16 cellular contexts compared by ENCODE assay signal in genomic region chr12:24696800-24697199, GRCh38.
DNase-seq lines count a peak whose midpoint lies in the region; ATAC-seq and TF ChIP-seq lines count a peak whose summit lies in the region.
"Had no signal": no experiment of that assay in that cellular context is flagged by ENCODE, and none has a peak within 500 bp of the region (broad histone marks: within the 10 kb centered on the region; RNA-seq: fewer than 3 reads in every experiment).

No MANE protein-coding gene starts in this region.

- H3K9me2 ChIP-seq in Loucy (replicated peaks; ENCODE audit: low read depth, low read length) (no peaks in the 10 kb centered on the region), SK-N-SH (no peaks in the 10 kb centered on the region)

- no peak overlapping the region for H3K18ac ChIP-seq in neuronal stem cell (ENCODE audit: low read length)

- H3K79me1 ChIP-seq in neuronal stem cell (ENCODE audit: low read depth, low read length), result no peaks in the 10 kb centered on the region

- no peaks in the 10 kb centered on the region for H3K36me3 Mint-ChIP-seq in mesothelial cell of epicardium
- H3K36me3 Mint-ChIP-seq in stimulated activated naive B cell treated with anti-CD40 and anti-IgM and Interleukin-4, amounts not matched to agents 10 μg/mL and 1 μg/mL and 100 μg/mL, for 72 hours, result no peaks in the 10 kb centered on the region
- H3K36me3 Mint-ChIP-seq: CD8-positive, alpha-beta T cell had no signal

- CTCF ChIA-PET in SK-N-SH (lab: Yijun Ruan, JAX), result no interaction called here

- no peak overlapping the region for H4K8ac ChIP-seq in neuronal stem cell (ENCODE audit: low read depth, low read length)

- H2BK12ac ChIP-seq in neuronal stem cell (ENCODE audit: low read length), result no peak overlapping the region

- H3K79me2 ChIP-seq in Loucy (ENCODE audit: insufficient read depth, low read length) (no peaks in the 10 kb centered on the region), SK-N-SH (ENCODE audit: insufficient read depth) (no peaks in the 10 kb centered on the region)

- no peak overlapping the region for H2BK120ac ChIP-seq in neuronal stem cell (ENCODE audit: low read depth, low read length)

- no peak overlapping the region for H4K91ac ChIP-seq in neuronal stem cell (ENCODE audit: low read depth, low read length, poor library complexity)

- H3K4me3 Mint-ChIP-seq in mesothelial cell of epicardium, result no peak overlapping the region
- no peak overlapping the region for H3K4me3 Mint-ChIP-seq in stimulated activated naive B cell treated with anti-CD40 and anti-IgM and Interleukin-4, amounts not matched to agents 10 μg/mL and 1 μg/mL and 100 μg/mL, for 72 hours
- H3K4me3 Mint-ChIP-seq: B cell; CD8-positive, alpha-beta T cell had no signal

- peak overlapping the region; percentile 0 for H3K27ac Mint-ChIP-seq in mesothelial cell of epicardium
- no peak overlapping the region for H3K27ac Mint-ChIP-seq in stimulated activated naive B cell treated with anti-CD40 and anti-IgM and Interleukin-4, amounts not matched to agents 10 μg/mL and 1 μg/mL and 100 μg/mL, for 72 hours
- H3K27ac Mint-ChIP-seq: B cell; CD8-positive, alpha-beta T cell had no signal

- H4K20me1 ChIP-seq in Loucy (ENCODE audit: insufficient read depth, low read length, poor library complexity, severe bottlenecking) (no peaks in the 10 kb centered on the region), SK-N-SH (ENCODE audit: insufficient read depth) (no peaks in the 10 kb centered on the region)
- H4K20me1 ChIP-seq: BLaER1 treated with 17β-estradiol and CSF1 and Interleukin-3, amounts not matched to agents 10 nM and 100 nM had no signal

- H3K9ac ChIP-seq in Loucy (ENCODE audit: low read depth, low read length, poor library complexity, severe bottlenecking) (no peak overlapping the region), neuronal stem cell (ENCODE audit: low read depth, low read length, poor library complexity) (no peak overlapping the region), SK-N-SH (no peak overlapping the region)

- H3K4me2 ChIP-seq in Loucy (ENCODE audit: low read depth, low read length, poor library complexity, severe bottlenecking) (no peak overlapping the region), neuronal stem cell (ENCODE audit: insufficient read depth, low read length, poor library complexity, severe bottlenecking) (no peak overlapping the region), SK-N-SH (no peak overlapping the region)

- TF ChIP-seq RAD21 in SK-N-SH (IDR thresholded peaks at IDR 0.05; ENCODE audit: low read length), result no peak

- H2AFZ ChIP-seq in Loucy (ENCODE audit: low read length) (0 out of 2 replicates have a peak overlapping the region, but pooled peaks have one; percentile 1), neuronal stem cell (ENCODE audit: low read length) (peak overlapping the region; percentile 21), SK-N-SH (ENCODE audit: low read depth) (no peak overlapping the region)

- ATAC-seq in stimulated activated naive B cell treated with anti-CD40 and anti-IgM and Interleukin-4, amounts not matched to agents 10 μg/mL and 1 μg/mL and 100 μg/mL, for 72 hours (replicated peaks), result no peak
- ATAC-seq: CD8-positive, alpha-beta T cell; GM12878; HepG2 had no signal

- no CpG with 5 or more reads among the region's 6 CpGs for WGBS in neuronal stem cell (ENCODE audit: extremely low coverage in 2 of 2, insufficient read length in 2 of 2, insufficient replicate concordance in 1 of 2), 2 donors
- WGBS in SK-N-SH (ENCODE audit: low lambda C conversion rate), result 71% methylated on average over 6 of the region's 6 CpGs

- H3F3A ChIP-seq in Loucy (ENCODE audit: low read depth) (no peaks in the 10 kb centered on the region), SK-N-SH (replicated peaks; ENCODE audit: insufficient read depth) (no peaks in the 10 kb centered on the region)

- no peak overlapping the region for H3K23ac ChIP-seq in neuronal stem cell (ENCODE audit: low read depth, low read length, poor library complexity)

- no peak for TF ChIP-seq EP300 in SK-N-SH (IDR thresholded peaks at IDR 0.05; ENCODE audit: borderline replicate concordance in 1 of 2, low read depth in 1 of 2, low read length in 1 of 2)

- H3K14ac ChIP-seq in neuronal stem cell (ENCODE audit: low read length), result no peak overlapping the region

- POLR2A ChIA-PET in SK-N-SH (lab: Yijun Ruan, JAX), result no interaction called here

- no peaks in the 10 kb centered on the region for H3K27me3 ChIP-seq in Loucy (ENCODE audit: insufficient read depth, low read length, poor library complexity, severe bottlenecking)
- no peaks in the 10 kb centered on the region for H3K27me3 ChIP-seq in neuronal stem cell (ENCODE audit: control insufficient read depth in 3 of 3, insufficient read depth in 3 of 3, low read depth in 1 of 3, low read length in 3 of 3)
- H3K27me3 ChIP-seq in SK-N-SH (ENCODE audit: insufficient read depth), result no peaks in the 10 kb centered on the region
- H3K27me3 ChIP-seq: BLaER1 treated with 17β-estradiol and CSF1 and Interleukin-3, amounts not matched to agents 10 nM and 100 nM had no signal

- H2BK15ac ChIP-seq in neuronal stem cell (ENCODE audit: low read length), result no peak overlapping the region

- H3K4me1 Mint-ChIP-seq in mesothelial cell of epicardium, result peaks cover 31% of the 10 kb centered on the region
- peaks cover 3 to 9% of the 10 kb centered on the region in 2 donors for H3K4me1 Mint-ChIP-seq in stimulated activated naive B cell treated with anti-CD40 and anti-IgM and Interleukin-4, amounts not matched to agents 10 μg/mL and 1 μg/mL and 100 μg/mL, for 72 hours
- H3K4me1 Mint-ChIP-seq: B cell had no signal

- H3K9me3 Mint-ChIP-seq in mesothelial cell of epicardium, result peaks cover 8% of the 10 kb centered on the region
- peaks cover 0 to 4% of the 10 kb centered on the region in 2 donors for H3K9me3 Mint-ChIP-seq in stimulated activated naive B cell treated with anti-CD40 and anti-IgM and Interleukin-4, amounts not matched to agents 10 μg/mL and 1 μg/mL and 100 μg/mL, for 72 hours

- H3K4me1 ChIP-seq in Loucy (ENCODE audit: insufficient read depth, low read length, poor library complexity, severe bottlenecking) (peaks cover 23% of the 10 kb centered on the region), neuronal stem cell (ENCODE audit: control insufficient read depth in 2 of 2, insufficient read depth in 1 of 2, low read depth in 1 of 2, low read length in 2 of 2) (peaks cover 2 to 21% of the 10 kb centered on the region in 2 donors), SK-N-SH (ENCODE audit: control insufficient read depth in 1 of 2, insufficient read depth in 2 of 2, low read depth in 1 of 2, low read length in 1 of 2) (no peaks in the 10 kb centered on the region)

- H2BK5ac ChIP-seq in neuronal stem cell (ENCODE audit: low read length), result no peak overlapping the region

- no peak overlapping the region for H3K27ac ChIP-seq in neuronal stem cell (replicated peaks; ENCODE audit: low read length)
- H3K27ac ChIP-seq in SK-N-SH (ENCODE audit: low read depth in 2 of 2, low read length in 1 of 2), result no peak overlapping the region

- H3K36me3 ChIP-seq in Loucy (ENCODE audit: insufficient read depth, low read length) (no peaks in the 10 kb centered on the region), neuronal stem cell (replicated peaks in 1 of 2; ENCODE audit: control insufficient read depth in 2 of 2, insufficient read depth in 2 of 2, low read length in 2 of 2) (no peaks in the 10 kb centered on the region), SK-N-SH (replicated peaks in 1 of 2; ENCODE audit: control insufficient read depth in 1 of 2, insufficient read depth in 2 of 2, low read length in 1 of 2) (no peaks in the 10 kb centered on the region)
- H3K36me3 ChIP-seq: BLaER1 treated with 17β-estradiol and CSF1 and Interleukin-3, amounts not matched to agents 10 nM and 100 nM; HAP-1 had no signal

- H2AK5ac ChIP-seq in neuronal stem cell (ENCODE audit: low read depth, low read length), result no peak overlapping the region

- H3K4ac ChIP-seq in neuronal stem cell (ENCODE audit: low read length), result no peak overlapping the region

- no peak for DNase-seq in mesothelial cell of epicardium (ENCODE audit: low spot score in 2 of 2, unreplicated experiment in 2 of 2)
- no peak for DNase-seq in neuronal stem cell (ENCODE audit: low spot score)
- no peak for DNase-seq in GOT3 (lab: John Stamatoyannopoulos, UW)
- no peak for DNase-seq in SK-N-SH
- no peak for DNase-seq in cerebellar nuclear complex (lab: John Stamatoyannopoulos, UW)
- no peak for DNase-seq in stimulated activated naive B cell treated with anti-CD40 and anti-IgM and Interleukin-4, amounts not matched to agents 10 μg/mL and 1 μg/mL and 100 μg/mL, for 72 hours
- DNase-seq: CD8-positive, alpha-beta T cell; DMS 273 treated with DMSO at 0.1 percent for 48 hours; DND-41; EL had no signal

- no peak for TF ChIP-seq CTCF in Loucy (conservative IDR thresholded peaks at IDR 0.05; ENCODE audit: low read length)
- no peak for TF ChIP-seq CTCF in mesothelial cell of epicardium (IDR thresholded peaks at IDR 0.05; ENCODE audit: unreplicated experiment)
- no peak for TF ChIP-seq CTCF in SK-N-SH (IDR thresholded peaks at IDR 0.05)

- H3K4me3 ChIP-seq in Loucy (ENCODE audit: low read length, poor library complexity, severe bottlenecking), result no peak overlapping the region
- no peak overlapping the region for H3K4me3 ChIP-seq in neuronal stem cell (ENCODE audit: low read length in 2 of 2)
- H3K4me3 ChIP-seq in SK-N-SH (ENCODE audit: low read depth in 2 of 2, low read length in 1 of 2), result no peak overlapping the region
- H3K4me3 ChIP-seq: BLaER1 treated with 17β-estradiol and CSF1 and Interleukin-3, amounts not matched to agents 10 nM and 100 nM; GM12878; HAP-1 had no signal

- no peaks in the 10 kb centered on the region for H3K27me3 Mint-ChIP-seq in mesothelial cell of epicardium (ENCODE audit: low read depth)
- peaks cover 0 to 4% of the 10 kb centered on the region in 2 donors for H3K27me3 Mint-ChIP-seq in stimulated activated naive B cell treated with anti-CD40 and anti-IgM and Interleukin-4, amounts not matched to agents 10 μg/mL and 1 μg/mL and 100 μg/mL, for 72 hours
- H3K27me3 Mint-ChIP-seq: B cell had no signal

- peaks cover 6% of the 10 kb centered on the region; the same call in 1 of the 2 replicates for H3K9me3 ChIP-seq in Loucy (ENCODE audit: insufficient read depth, low read depth, low read length)
- peaks cover 0 to 16% of the 10 kb centered on the region in 2 donors for H3K9me3 ChIP-seq in neuronal stem cell (replicated peaks in 1 of 2; ENCODE audit: control insufficient read depth in 2 of 2, insufficient read depth in 1 of 2, low read depth in 1 of 2, low read length in 2 of 2)
- H3K9me3 ChIP-seq in SK-N-SH, result no peaks in the 10 kb centered on the region
- H3K9me3 ChIP-seq: HAP-1 had no signal

TF ChIP-seq in SK-N-SH, 30 proteins besides CTCF, POLR2A, EP300 and RAD21 (continues in another document):
- no peak for TF ChIP-seq MXI1 (IDR thresholded peaks at IDR 0.05; ENCODE audit: low read depth, low read length)
